Comparison of ENCODE assay signal across 14 cellular contexts in genomic region chr12:94753071-94753779, GRCh38.
DNase-seq lines count a peak whose midpoint lies in the region; TF ChIP-seq lines count a peak whose summit lies in the region.
"Had no signal": no experiment of that assay in that cellular context is flagged by ENCODE, and none has a peak within 500 bp of the region (broad histone marks: within the 10 kb centered on the region; RNA-seq: fewer than 3 reads in every experiment).

No MANE protein-coding gene starts in this region.

- H3K36me3 ChIP-seq in cardiac muscle cell, result no peaks in the 10 kb centered on the region
- H3K36me3 ChIP-seq in left ventricle myocardium inferior, result no peaks in the 10 kb centered on the region
- no peaks in the 10 kb centered on the region for H3K36me3 ChIP-seq in mammary epithelial cell (ENCODE audit: insufficient read depth, low read length)
- H3K36me3 ChIP-seq: MG63 had no signal

- H3K4me1 ChIP-seq in cardiac muscle cell (ENCODE audit: low read depth) (no peaks in the 10 kb centered on the region), left ventricle myocardium inferior (no peaks in the 10 kb centered on the region), mammary epithelial cell (ENCODE audit: insufficient read depth, low read length) (no peaks in the 10 kb centered on the region)
- H3K4me1 ChIP-seq: body of pancreas had no signal

- H3K36me3 Mint-ChIP-seq in activated naive CD4-positive, alpha-beta T cell treated with anti-CD3 and anti-CD28 coated beads for 36 hours (ENCODE audit: low read depth), result no peaks in the 10 kb centered on the region

- dilution Hi-C loops in mammary epithelial cell (cut with HindIII; ENCODE audit: low sequenced_read_pairs), result loop anchor here (25.0 kb wide), 1 partner anchor 191 kb away; no protein-coding TSS in a partner anchor

- CTCF ChIA-PET in mammary epithelial cell (lab: Charles Lee; ENCODE audit: low non-redundant PET), result no interaction called here
- CTCF ChIA-PET in activated naive CD4-positive, alpha-beta T cell treated with anti-CD3 and anti-CD28 coated beads for 36 hours (lab: Charles Lee), result interaction anchor here (1.9 kb wide), 1 partner anchor 9 kb away, joined by 7 read pairs; no protein-coding TSS in a partner anchor

- no peak overlapping the region for H3K9ac ChIP-seq in mammary epithelial cell (ENCODE audit: insufficient read depth, low read length)

- H3K27me3 ChIP-seq in cardiac muscle cell (no peaks in the 10 kb centered on the region), left ventricle myocardium inferior (ENCODE audit: low read depth) (peaks cover 31% of the 10 kb centered on the region), mammary epithelial cell (ENCODE audit: insufficient read depth, low read length) (no peaks in the 10 kb centered on the region)
- H3K27me3 ChIP-seq: body of pancreas, MG63 had no signal

- H3K27me3 Mint-ChIP-seq in activated naive CD4-positive, alpha-beta T cell treated with anti-CD3 and anti-CD28 coated beads for 36 hours (ENCODE audit: low read depth), result no peaks in the 10 kb centered on the region

- in situ Hi-C loops in mammary epithelial cell (cut with MboI; ENCODE audit: low sequenced_read_pairs in 2 of 2), result loop anchor here (10.0 kb wide), 2 partner anchors 138 to 198 kb away; no protein-coding TSS in a partner anchor

- H3K4me3 Mint-ChIP-seq in activated naive CD4-positive, alpha-beta T cell treated with anti-CD3 and anti-CD28 coated beads for 36 hours, result no peak overlapping the region
- H3K4me3 Mint-ChIP-seq: activated T-cell treated with anti-CD3 and anti-CD28 coated beads, Interleukin-2, amount 50 U/mL, for 24 hours; neural crest cell had no signal

- intact Hi-C loops in left ventricle myocardium inferior (cut with micrococcal nuclease) (no loop called here), mammary epithelial cell (cut with micrococcal nuclease) (loop anchor here (1.0 kb wide), 2 partner anchors 150 to 207 kb away; no protein-coding TSS in a partner anchor)
- intact Hi-C loops in activated naive CD4-positive, alpha-beta T cell treated with anti-CD3 and anti-CD28 coated beads for 36 hours (cut with micrococcal nuclease), result no loop called here

- H3K27ac Mint-ChIP-seq in activated naive CD4-positive, alpha-beta T cell treated with anti-CD3 and anti-CD28 coated beads for 36 hours, result no peak overlapping the region
- H3K27ac Mint-ChIP-seq: activated T-cell treated with anti-CD3 and anti-CD28 coated beads, Interleukin-2, amount 50 U/mL, for 24 hours had no signal

- no peaks in the 10 kb centered on the region for H4K20me1 ChIP-seq in mammary epithelial cell (ENCODE audit: insufficient read depth, low read length)

- DNase-seq in cardiac muscle cell (ENCODE audit: low read depth in 1 of 2, low spot score in 1 of 2) (peak in 1 of 2 donors; percentile 53), left ventricle myocardium inferior (no peak), mammary epithelial cell (peak; percentile 70), left kidney (ENCODE audit: low read depth, low spot score) (peak; percentile 82), superior temporal gyrus (ENCODE audit: extremely low spot score) (peak; percentile 29), SKM-1 (lab: John Stamatoyannopoulos, UW; ENCODE audit: unreplicated experiment) (no peak), NCI-H2227 (lab: John Stamatoyannopoulos, UW; ENCODE audit: unreplicated experiment) (no peak)
- DNase-seq in activated naive CD4-positive, alpha-beta T cell treated with anti-CD3 and anti-CD28 coated beads for 36 hours, result no peak
- DNase-seq: activated T-cell treated with anti-CD3 and anti-CD28 coated beads, Interleukin-2, amount 50 U/mL, for 24 hours; MG63; NCI-H69 had no signal

- no peaks in the 10 kb centered on the region for H3K9me3 Mint-ChIP-seq in activated naive CD4-positive, alpha-beta T cell treated with anti-CD3 and anti-CD28 coated beads for 36 hours
- H3K9me3 Mint-ChIP-seq: activated T-cell treated with anti-CD3 and anti-CD28 coated beads, Interleukin-2, amount 50 U/mL, for 24 hours; neural crest cell had no signal

- no peaks in the 10 kb centered on the region for H3K79me2 ChIP-seq in mammary epithelial cell (ENCODE audit: insufficient read depth, low read length)

- peak; percentile 3 for TF ChIP-seq CTCF in cardiac muscle cell (IDR thresholded peaks at IDR 0.05; ENCODE audit: low read depth, low read length)
- no peak for TF ChIP-seq CTCF in left ventricle myocardium inferior (IDR thresholded peaks at IDR 0.05; ENCODE audit: borderline replicate concordance)
- peak; percentile 7 to 44 for TF ChIP-seq CTCF in mammary epithelial cell (conservative IDR thresholded peaks at IDR 0.05 in 1 of 2, IDR thresholded peaks at IDR 0.05 in 1 of 2; ENCODE audit: extremely low read depth in 1 of 2, insufficient read depth in 1 of 2, low read depth in 1 of 2, low read length in 2 of 2)

- H2AFZ ChIP-seq in mammary epithelial cell (ENCODE audit: low read depth, low read length), result peak overlapping the region; percentile 15

- H3K4me1 Mint-ChIP-seq in activated naive CD4-positive, alpha-beta T cell treated with anti-CD3 and anti-CD28 coated beads for 36 hours (ENCODE audit: low read depth), result no peaks in the 10 kb centered on the region
- H3K4me1 Mint-ChIP-seq: neural crest cell had no signal

- BruUV-seq in mammary epithelial cell (replicated peaks; lab: Mats Ljungman, UMichigan), result no TSS peak

- H3K4me2 ChIP-seq in mammary epithelial cell (ENCODE audit: insufficient read depth, low read depth, low read length), result no peak overlapping the region

- H3K9me3 ChIP-seq in cardiac muscle cell (ENCODE audit: low read depth) (no peaks in the 10 kb centered on the region), left ventricle myocardium inferior (replicated peaks) (no peaks in the 10 kb centered on the region), mammary epithelial cell (replicated peaks; ENCODE audit: insufficient read depth, low read length) (no peaks in the 10 kb centered on the region)
- H3K9me3 ChIP-seq: body of pancreas, MG63 had no signal

- no peak overlapping the region for H3K4me3 ChIP-seq in cardiac muscle cell
- no peak overlapping the region for H3K4me3 ChIP-seq in left ventricle myocardium inferior
- H3K4me3 ChIP-seq in mammary epithelial cell (replicated peaks in 1 of 3; ENCODE audit: insufficient read depth in 1 of 3, low read depth in 2 of 3, low read length in 3 of 3), result no peak overlapping the region
- H3K4me3 ChIP-seq: body of pancreas, MG63 had no signal

- no peak overlapping the region for H3K27ac ChIP-seq in cardiac muscle cell
- no peak overlapping the region for H3K27ac ChIP-seq in left ventricle myocardium inferior (replicated peaks)
- H3K27ac ChIP-seq in mammary epithelial cell (ENCODE audit: insufficient read depth, low read depth, low read length), result no peak overlapping the region
- H3K27ac ChIP-seq: body of pancreas, epithelial cell of prostate had no signal

- WGBS in mammary epithelial cell (ENCODE audit: low coverage, missing lambda C conversion rate), result 47% methylated on average over 8 of the region's 8 CpGs

Comparison
In these comparisons a context has a peak if more than half of its experiments do, and no peak if none do; other contexts are left out.
1. DNase-seq: peak in mammary epithelial cell (single experiment), left kidney (single experiment) and superior temporal gyrus (single experiment); none in left ventricle myocardium inferior (single experiment), SKM-1 (single experiment), NCI-H2227 (single experiment) and activated naive CD4-positive, alpha-beta T cell treated with anti-CD3 and anti-CD28 coated beads for 36 hours (single experiment).